In the genomic region with DNA sequence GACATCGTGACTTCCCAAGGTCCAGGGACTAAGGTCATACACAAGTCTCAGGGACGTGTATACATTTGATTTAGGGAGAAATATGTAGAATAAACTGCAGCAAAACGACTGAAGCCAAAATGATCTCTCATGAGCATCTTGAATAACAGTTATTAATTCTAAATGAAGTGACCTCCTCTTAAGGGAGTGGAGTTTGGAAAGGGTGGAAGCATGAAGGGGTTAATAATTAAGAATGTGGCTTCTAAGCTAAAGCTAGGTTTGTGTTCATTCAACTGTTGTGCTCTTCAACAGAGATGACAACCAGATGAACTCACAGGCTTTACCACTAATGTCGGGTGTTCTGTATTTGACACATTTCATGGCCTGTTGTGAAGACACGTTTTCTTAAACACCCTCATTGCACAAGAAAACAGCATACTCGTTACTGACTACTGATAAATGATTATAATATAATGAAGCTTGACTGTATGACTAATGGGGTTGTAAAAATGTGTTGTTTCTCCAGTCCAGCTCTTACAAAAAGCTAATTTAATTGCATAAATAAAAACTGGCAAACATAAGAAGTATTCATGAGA, we compare ENCODE assay signal across 1 cellular context.
TF ChIP-seq lines count a peak whose summit lies in the region.

No MANE protein-coding gene starts in this region.

TF ChIP-seq in HEK293, 187 proteins besides CTCF, POLR2A, EP300 and RAD21 (continued from another document):
- TF ChIP-seq, protein P1, sequence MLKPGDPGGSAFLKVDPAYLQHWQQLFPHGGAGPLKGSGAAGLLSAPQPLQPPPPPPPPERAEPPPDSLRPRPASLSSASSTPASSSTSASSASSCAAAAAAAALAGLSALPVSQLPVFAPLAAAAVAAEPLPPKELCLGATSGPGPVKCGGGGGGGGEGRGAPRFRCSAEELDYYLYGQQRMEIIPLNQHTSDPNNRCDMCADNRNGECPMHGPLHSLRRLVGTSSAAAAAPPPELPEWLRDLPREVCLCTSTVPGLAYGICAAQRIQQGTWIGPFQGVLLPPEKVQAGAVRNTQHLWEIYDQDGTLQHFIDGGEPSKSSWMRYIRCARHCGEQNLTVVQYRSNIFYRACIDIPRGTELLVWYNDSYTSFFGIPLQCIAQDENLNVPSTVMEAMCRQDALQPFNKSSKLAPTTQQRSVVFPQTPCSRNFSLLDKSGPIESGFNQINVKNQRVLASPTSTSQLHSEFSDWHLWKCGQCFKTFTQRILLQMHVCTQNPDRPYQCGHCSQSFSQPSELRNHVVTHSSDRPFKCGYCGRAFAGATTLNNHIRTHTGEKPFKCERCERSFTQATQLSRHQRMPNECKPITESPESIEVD (tag by site-specific recombination; IDR thresholded peaks at IDR 0.05), result peak; percentile 96
